Comparison of ENCODE assay signal across 8 cellular contexts in genomic region chr10:73252445-73253225, GRCh38.
DNase-seq lines count a peak whose midpoint lies in the region; ATAC-seq and FAIRE-seq lines count a peak whose summit lies in the region.

MRPS16 (minus strand) TSS chr10:73252644; CDS start chr10:73252482, 162 bp downstream.

- ATAC-seq in GM19023 (IDR thresholded peaks at IDR 0.05; ENCODE audit: unreplicated experiment): peak; percentile 86
- peak; percentile 80 for ATAC-seq in HG03280 (IDR thresholded peaks at IDR 0.05; ENCODE audit: unreplicated experiment)
- peak; percentile 90 for ATAC-seq in central memory CD8-positive, alpha-beta T cell (replicated peaks; ENCODE audit: extremely low read depth, poor library complexity, severe bottlenecking)

- H3K9me3 Mint-ChIP-seq in central memory CD8-positive, alpha-beta T cell: no peaks in the 10 kb centered on the region

- H3K36me3 Mint-ChIP-seq in central memory CD8-positive, alpha-beta T cell (ENCODE audit: insufficient read depth): peaks cover 17% of the 10 kb centered on the region

- H3K27me3 Mint-ChIP-seq in central memory CD8-positive, alpha-beta T cell: no peaks in the 10 kb centered on the region

- H3K4me1 Mint-ChIP-seq in central memory CD8-positive, alpha-beta T cell: peaks cover 20% of the 10 kb centered on the region

- peak within 1 kb of the TSS; percentile 97 for H3K4me3 Mint-ChIP-seq in central memory CD8-positive, alpha-beta T cell

- FAIRE-seq in islet of Langerhans (lab: Jason Lieb, UNC): peak; percentile 68

- peak within 1 kb of the TSS; percentile 95 for H3K27ac Mint-ChIP-seq in central memory CD8-positive, alpha-beta T cell (ENCODE audit: low read depth)

- peak; percentile 92 for DNase-seq in AG08396 (ENCODE audit: low spot score)
- DNase-seq in NCI-H446 (lab: John Stamatoyannopoulos, UW): peak; percentile 74 to 91
- DNase-seq in activated CD4-positive, CD25-positive, alpha-beta regulatory T cell treated with anti-CD3 and anti-CD28 coated beads, Interleukin-2, amount 50 U/mL, for 16 hours (ENCODE audit: low read depth, low spot score): peak; percentile 88
- DNase-seq in central memory CD8-positive, alpha-beta T cell (ENCODE audit: low spot score in 2 of 2): peak; percentile 88 to 91
- DNase-seq in stimulated activated CD4-positive, alpha-beta T cell treated with anti-CD3 and anti-CD28 coated beads, Interleukin-12 subunit alpha, Interleukin-12 subunit beta, amount 100 ng/mL, for 4 hours: peak; percentile 85

Comparison
In these comparisons a context has a peak if more than half of its experiments do, and no peak if none do; other contexts are left out.
1. Peak in every context shown above with its lines: DNase-seq and ATAC-seq.